In the genomic region with DNA sequence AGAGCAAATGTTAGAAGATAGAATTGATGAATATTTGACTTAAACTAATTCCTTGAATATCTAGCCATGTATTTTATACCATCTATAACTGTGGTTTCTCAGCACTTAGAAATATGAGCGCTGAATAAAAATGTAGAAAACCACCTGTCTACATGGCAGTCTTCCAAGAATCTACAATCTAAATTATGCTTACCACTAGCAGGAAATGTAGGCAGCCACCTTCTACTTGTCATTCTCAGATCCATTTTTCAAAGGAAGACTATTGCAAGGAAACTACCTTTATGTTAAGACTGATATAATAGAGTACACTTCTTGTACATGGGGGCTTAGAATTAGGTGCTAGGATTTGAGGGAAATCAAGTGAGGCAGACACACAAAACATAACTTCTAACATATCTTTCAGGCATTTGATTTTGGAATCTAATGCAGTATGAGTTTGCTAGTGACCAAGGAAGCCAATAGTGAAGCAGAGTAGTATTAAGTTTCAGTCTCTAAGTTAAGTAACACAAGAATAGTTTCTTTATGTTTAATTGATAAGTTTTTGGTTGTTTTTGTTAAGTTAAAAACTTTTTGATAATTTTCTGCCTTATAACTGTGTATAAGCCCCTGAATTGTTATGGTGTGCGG, we compare ENCODE assay signal across 13 cellular contexts.
DNase-seq lines count a peak whose midpoint lies in the region; ATAC-seq lines count a peak whose summit lies in the region.
"Had no signal": no experiment of that assay in that cellular context is flagged by ENCODE, and none has a peak within 500 bp of the region (broad histone marks: within the 10 kb centered on the region; RNA-seq: fewer than 3 reads in every experiment).

No MANE protein-coding gene starts in this region.

- H3K4me3 Mint-ChIP-seq in activated naive CD4-positive, alpha-beta T cell treated with anti-CD3 and anti-CD28 coated beads, Interleukin-2, amount 50 U/mL, for 24 hours: peak overlapping the region; percentile 21
- H3K4me3 Mint-ChIP-seq in activated CD8-positive, alpha-beta T cell treated with anti-CD3 and anti-CD28 coated beads, Interleukin-2, amount 10 ng/mL, durations not matched to agents 7 days and 5 days: peak overlapping the region; percentile 20
- peak overlapping the region in 1 of 2 donors; percentile 33 for H3K4me3 Mint-ChIP-seq in stimulated activated naive CD8-positive, alpha-beta T cell treated with anti-CD3 and anti-CD28 coated beads, Interleukin-15, amount 100 ng/mL, for 72 hours
- H3K4me3 Mint-ChIP-seq in stimulated activated memory B cell treated with anti-CD40 and anti-IgM and Interleukin-4, amounts not matched to agents 10 μg/mL and 1 μg/mL and 100 μg/mL, for 72 hours: no peak overlapping the region
- H3K4me3 Mint-ChIP-seq: H9 had no signal

- H3K4me1 Mint-ChIP-seq in activated naive CD4-positive, alpha-beta T cell treated with anti-CD3 and anti-CD28 coated beads, Interleukin-2, amount 50 U/mL, for 24 hours: peaks cover 54% of the 10 kb centered on the region
- H3K4me1 Mint-ChIP-seq in activated CD8-positive, alpha-beta T cell treated with anti-CD3 and anti-CD28 coated beads, Interleukin-2, amount 10 ng/mL, durations not matched to agents 7 days and 5 days (ENCODE audit: low read depth): peaks cover 39% of the 10 kb centered on the region
- peaks cover 57% of the 10 kb centered on the region for H3K4me1 Mint-ChIP-seq in stimulated activated naive CD8-positive, alpha-beta T cell treated with anti-CD3 and anti-CD28 coated beads, Interleukin-15, amount 100 ng/mL, for 72 hours
- H3K4me1 Mint-ChIP-seq in stimulated activated memory B cell treated with anti-CD40 and anti-IgM and Interleukin-4, amounts not matched to agents 10 μg/mL and 1 μg/mL and 100 μg/mL, for 72 hours: no peaks in the 10 kb centered on the region
- H3K4me1 Mint-ChIP-seq: H9 had no signal

- peak; percentile 79 for ATAC-seq in activated CD8-positive, alpha-beta T cell treated with anti-CD3 and anti-CD28 coated beads, Interleukin-2, amount 10 ng/mL, durations not matched to agents 7 days and 5 days
- ATAC-seq in stimulated activated naive CD8-positive, alpha-beta T cell treated with anti-CD3 and anti-CD28 coated beads, Interleukin-15, amount 100 ng/mL, for 72 hours: peak; percentile 60
- no peak for ATAC-seq in stimulated activated memory B cell treated with anti-CD40 and anti-IgM and Interleukin-4, amounts not matched to agents 10 μg/mL and 1 μg/mL and 100 μg/mL, for 72 hours

- peaks cover 8% of the 10 kb centered on the region for H3K36me3 Mint-ChIP-seq in activated naive CD4-positive, alpha-beta T cell treated with anti-CD3 and anti-CD28 coated beads, Interleukin-2, amount 50 U/mL, for 24 hours
- H3K36me3 Mint-ChIP-seq in activated CD8-positive, alpha-beta T cell treated with anti-CD3 and anti-CD28 coated beads, Interleukin-2, amount 10 ng/mL, durations not matched to agents 7 days and 5 days (ENCODE audit: low read depth): peaks cover 37% of the 10 kb centered on the region
- no peaks in the 10 kb centered on the region for H3K36me3 Mint-ChIP-seq in stimulated activated memory B cell treated with anti-CD40 and anti-IgM and Interleukin-4, amounts not matched to agents 10 μg/mL and 1 μg/mL and 100 μg/mL, for 72 hours

- no peaks in the 10 kb centered on the region for H3K27me3 Mint-ChIP-seq in activated naive CD4-positive, alpha-beta T cell treated with anti-CD3 and anti-CD28 coated beads, Interleukin-2, amount 50 U/mL, for 24 hours
- no peaks in the 10 kb centered on the region for H3K27me3 Mint-ChIP-seq in activated CD8-positive, alpha-beta T cell treated with anti-CD3 and anti-CD28 coated beads, Interleukin-2, amount 10 ng/mL, durations not matched to agents 7 days and 5 days (ENCODE audit: low read depth)
- no peaks in the 10 kb centered on the region for H3K27me3 Mint-ChIP-seq in stimulated activated naive CD8-positive, alpha-beta T cell treated with anti-CD3 and anti-CD28 coated beads, Interleukin-15, amount 100 ng/mL, for 72 hours
- H3K27me3 Mint-ChIP-seq in stimulated activated memory B cell treated with anti-CD40 and anti-IgM and Interleukin-4, amounts not matched to agents 10 μg/mL and 1 μg/mL and 100 μg/mL, for 72 hours: no peaks in the 10 kb centered on the region

- no peak for DNase-seq in activated naive CD4-positive, alpha-beta T cell treated with anti-CD3 and anti-CD28 coated beads, Interleukin-2, amount 50 U/mL, for 16 hours
- peak; percentile 13 for DNase-seq in LHCN-M2 (ENCODE audit: low read depth)
- DNase-seq in activated CD8-positive, alpha-beta T cell treated with anti-CD3 and anti-CD28 coated beads, Interleukin-2, amount 10 ng/mL, durations not matched to agents 7 days and 5 days: no peak
- DNase-seq in stimulated activated naive CD8-positive, alpha-beta T cell treated with anti-CD3 and anti-CD28 coated beads, Interleukin-15, amount 100 ng/mL, for 72 hours: no peak
- DNase-seq in cerebellar nuclear complex (lab: John Stamatoyannopoulos, UW): no peak
- DNase-seq in ureter (ENCODE audit: low spot score): no peak
- DNase-seq: activated CD4-positive, alpha-beta T cell treated with anti-CD3 and anti-CD28 coated beads for 48 hours; H9; kidney; NCI-H146; stimulated activated CD4-positive, alpha-beta T cell treated with anti-CD3 and anti-CD28 coated beads, Interleukin-2, amount 100 ng/mL, for 48 hours had no signal

- H3K9me3 Mint-ChIP-seq in activated naive CD4-positive, alpha-beta T cell treated with anti-CD3 and anti-CD28 coated beads, Interleukin-2, amount 50 U/mL, for 24 hours: peaks cover 5% of the 10 kb centered on the region
- H3K9me3 Mint-ChIP-seq in activated CD8-positive, alpha-beta T cell treated with anti-CD3 and anti-CD28 coated beads, Interleukin-2, amount 10 ng/mL, durations not matched to agents 7 days and 5 days (ENCODE audit: insufficient read depth): peaks cover 22% of the 10 kb centered on the region
- peaks cover 8 to 13% of the 10 kb centered on the region in 2 donors for H3K9me3 Mint-ChIP-seq in stimulated activated naive CD8-positive, alpha-beta T cell treated with anti-CD3 and anti-CD28 coated beads, Interleukin-15, amount 100 ng/mL, for 72 hours
- no peaks in the 10 kb centered on the region for H3K9me3 Mint-ChIP-seq in stimulated activated memory B cell treated with anti-CD40 and anti-IgM and Interleukin-4, amounts not matched to agents 10 μg/mL and 1 μg/mL and 100 μg/mL, for 72 hours
- H3K9me3 Mint-ChIP-seq: H9 had no signal

- POLR2A ChIA-PET in activated CD8-positive, alpha-beta T cell treated with anti-CD3 and anti-CD28 coated beads, Interleukin-2, amount 10 ng/mL, durations not matched to agents 7 days and 5 days (lab: Charles Lee): no interaction called here

- CTCF ChIA-PET in activated CD8-positive, alpha-beta T cell treated with anti-CD3 and anti-CD28 coated beads, Interleukin-2, amount 10 ng/mL, durations not matched to agents 7 days and 5 days (lab: Charles Lee): interaction anchor here (0.9 to 1.0 kb wide), 2 partner anchors 177 kb away, joined by 3 read pairs; no protein-coding TSS in a partner anchor

- peak overlapping the region; percentile 67 for H3K27ac Mint-ChIP-seq in activated naive CD4-positive, alpha-beta T cell treated with anti-CD3 and anti-CD28 coated beads, Interleukin-2, amount 50 U/mL, for 24 hours
- H3K27ac Mint-ChIP-seq in activated CD8-positive, alpha-beta T cell treated with anti-CD3 and anti-CD28 coated beads, Interleukin-2, amount 10 ng/mL, durations not matched to agents 7 days and 5 days: peak overlapping the region; percentile 79
- H3K27ac Mint-ChIP-seq in stimulated activated naive CD8-positive, alpha-beta T cell treated with anti-CD3 and anti-CD28 coated beads, Interleukin-15, amount 100 ng/mL, for 72 hours: peak overlapping the region in 1 of 2 donors; percentile 58
- no peak overlapping the region for H3K27ac Mint-ChIP-seq in stimulated activated memory B cell treated with anti-CD40 and anti-IgM and Interleukin-4, amounts not matched to agents 10 μg/mL and 1 μg/mL and 100 μg/mL, for 72 hours
- H3K27ac Mint-ChIP-seq: H9 had no signal
